17 cellular contexts compared by ENCODE assay signal in genomic region chr3:147384210-147385058, GRCh38. TPM values are rescaled to one million over a fixed set of nuclear protein-coding genes. Genes with fewer than 3 reads are reported as not detected.
DNase-seq lines count a peak whose midpoint lies in the region; ATAC-seq, FAIRE-seq and TF ChIP-seq lines count a peak whose summit lies in the region.
"Had no signal": no experiment of that assay in that cellular context is flagged by ENCODE, and none has a peak within 500 bp of the region (broad histone marks: within the 10 kb centered on the region; RNA-seq: fewer than 3 reads in every experiment).

No MANE protein-coding gene starts in this region.

- H2AFZ ChIP-seq in GM23338 = peak overlapping the region; percentile 65; the same call in 1 of the 2 replicates
- H2AFZ ChIP-seq in K562 (ENCODE audit: low read depth, low read length) = no peak overlapping the region

- TF ChIP-seq CTCF in AG10803 (conservative IDR thresholded peaks at IDR 0.05; ENCODE audit: low read length) (peak; percentile 15), GM23338 (conservative IDR thresholded peaks at IDR 0.05; ENCODE audit: low read depth in 2 of 2) (peak; percentile 79 to 85), K562 (IDR thresholded peaks at IDR 0.05 in 2 of 3, conservative IDR thresholded peaks at IDR 0.05 in 1 of 3; ENCODE audit: insufficient read depth in 2 of 3, low read depth in 1 of 3, low read length in 3 of 3) (peak; percentile 40 to 56 (median 41); a peak in 5 of 6 replicates)

- H3K4me2 ChIP-seq in GM23338 = peak overlapping the region; percentile 78
- no peak overlapping the region for H3K4me2 ChIP-seq in K562 (ENCODE audit: insufficient read depth, low read length)

- ATAC-seq in GM23338 (peak; percentile 64), K562 (peak; percentile 88), GM21367 (IDR thresholded peaks at IDR 0.05; ENCODE audit: unreplicated experiment) (no peak)
- ATAC-seq in activated naive CD8-positive, alpha-beta T cell treated with anti-CD3 and anti-CD28 coated beads, Interleukin-2, amount 50 U/mL, for 24 hours = no peak

- H3K27me3 Mint-ChIP-seq in GM23338 (ENCODE audit: insufficient read depth, low read depth, poor library complexity) = peaks cover 95% of the 10 kb centered on the region
- H3K27me3 Mint-ChIP-seq in activated naive CD8-positive, alpha-beta T cell treated with anti-CD3 and anti-CD28 coated beads, Interleukin-2, amount 50 U/mL, for 24 hours = peaks cover 94% of the 10 kb centered on the region

- TF ChIP-seq POLR2A in K562 (conservative IDR thresholded peaks at IDR 0.05) = no peak

- DNase-seq in AG10803 (ENCODE audit: low read depth) = no peak
- peak; percentile 91 for DNase-seq in GM23338 (ENCODE audit: low spot score)
- peak; percentile 28 to 61 (median 54) for DNase-seq in K562 (ENCODE audit: extremely low read depth in 1 of 4, low spot score in 3 of 4)
- DNase-seq in AML-193 (lab: John Stamatoyannopoulos, UW) = no peak
- DNase-seq in HT-29 (ENCODE audit: low spot score) = no peak
- no peak for DNase-seq in activated naive CD8-positive, alpha-beta T cell treated with anti-CD3 and anti-CD28 coated beads, Interleukin-2, amount 50 U/mL, for 24 hours
- DNase-seq: activated B cell treated with CpG ODN at 0.5 μM for 24 hours; activated T-cell treated with anti-CD3 and anti-CD28 coated beads, Interleukin-2, amount 50 U/mL, for 24 hours; upper lobe of left lung had no signal

- no peaks in the 10 kb centered on the region; the same call in 2 of the 3 replicates for H3K9me3 Mint-ChIP-seq in GM23338
- H3K9me3 Mint-ChIP-seq in activated naive CD8-positive, alpha-beta T cell treated with anti-CD3 and anti-CD28 coated beads, Interleukin-2, amount 50 U/mL, for 24 hours = peaks cover 7% of the 10 kb centered on the region
- H3K9me3 Mint-ChIP-seq: activated B cell treated with CpG ODN at 0.5 μM for 24 hours; activated T-cell treated with anti-CD3 and anti-CD28 coated beads, Interleukin-2, amount 50 U/mL, for 24 hours had no signal

- H3K4me1 Mint-ChIP-seq in GM23338 = peaks cover 84% of the 10 kb centered on the region
- no peaks in the 10 kb centered on the region for H3K4me1 Mint-ChIP-seq in activated naive CD8-positive, alpha-beta T cell treated with anti-CD3 and anti-CD28 coated beads, Interleukin-2, amount 50 U/mL, for 24 hours
- H3K4me1 Mint-ChIP-seq: activated B cell treated with CpG ODN at 0.5 μM for 24 hours had no signal

- intact Hi-C loops in K562 (cut with micrococcal nuclease) = loop anchor here (10.0 kb wide), 1 partner anchor 1560 kb away; no protein-coding TSS in a partner anchor

- H3K9me1 ChIP-seq in K562 (ENCODE audit: control insufficient read depth, insufficient read depth, low read length) = no peaks in the 10 kb centered on the region

- H3K79me2 ChIP-seq in GM23338 (replicated peaks; ENCODE audit: insufficient read depth) (no peaks in the 10 kb centered on the region), K562 (ENCODE audit: control insufficient read depth, insufficient read depth, low read length) (no peaks in the 10 kb centered on the region)

- H3K9ac ChIP-seq in K562 (ENCODE audit: insufficient read depth in 1 of 2, low read depth in 2 of 2, low read length in 2 of 2) (no peak overlapping the region), iPS-20b (ENCODE audit: low read depth, low read length) (no peak overlapping the region)

- H3K27me3 ChIP-seq in GM23338 (ENCODE audit: insufficient read depth) = peaks cover 100% of the 10 kb centered on the region
- peaks cover 0 to 26% of the 10 kb centered on the region in 2 experiments; a peak in 2 of 5 replicates for H3K27me3 ChIP-seq in K562 (ENCODE audit: control insufficient read depth in 2 of 2, insufficient read depth in 2 of 2, low read length in 2 of 2)
- peaks cover 100% of the 10 kb centered on the region for H3K27me3 ChIP-seq in iPS-20b (ENCODE audit: insufficient read depth, low read length)

- H3K4me3 ChIP-seq in AG10803 (ENCODE audit: low read length) = no peak overlapping the region
- H3K4me3 ChIP-seq in GM23338 = peak overlapping the region; percentile 49
- no peak overlapping the region for H3K4me3 ChIP-seq in K562
- H3K4me3 ChIP-seq in iPS-20b (ENCODE audit: low read length) = peak overlapping the region; percentile 48; the same call in 1 of the 2 replicates
- H3K4me3 ChIP-seq: SK-N-MC, upper lobe of left lung had no signal

- BruUV-seq in K562 (replicated peaks; lab: Mats Ljungman, UMichigan) = no TSS peak

- peak overlapping the region; percentile 57 for H3K4me3 Mint-ChIP-seq in GM23338
- H3K4me3 Mint-ChIP-seq in activated naive CD8-positive, alpha-beta T cell treated with anti-CD3 and anti-CD28 coated beads, Interleukin-2, amount 50 U/mL, for 24 hours = no peak overlapping the region
- H3K4me3 Mint-ChIP-seq: activated B cell treated with CpG ODN at 0.5 μM for 24 hours; activated T-cell treated with anti-CD3 and anti-CD28 coated beads, Interleukin-2, amount 50 U/mL, for 24 hours had no signal

- WGBS in K562 (ENCODE audit: insufficient coverage, low coverage, missing lambda C conversion rate) = 9% methylated on average over 27 of the region's 27 CpGs

- no peaks in the 10 kb centered on the region for H3K9me3 ChIP-seq in K562 (replicated peaks; ENCODE audit: control insufficient read depth, insufficient read depth, low read depth, low read length)
- no peaks in the 10 kb centered on the region for H3K9me3 ChIP-seq in iPS-20b (ENCODE audit: insufficient read depth, low read depth, low read length)
- H3K9me3 ChIP-seq: upper lobe of left lung had no signal

- H3K36me3 ChIP-seq in GM23338 (ENCODE audit: insufficient read depth) (no peaks in the 10 kb centered on the region), K562 (ENCODE audit: control insufficient read depth, insufficient read depth, low read length) (no peaks in the 10 kb centered on the region), iPS-20b (ENCODE audit: insufficient read depth, low read depth, low read length) (no peaks in the 10 kb centered on the region)
- H3K36me3 ChIP-seq: upper lobe of left lung had no signal

- no peaks in the 10 kb centered on the region for H3K9me2 ChIP-seq in GM23338 (ENCODE audit: insufficient read depth)

- no peak for FAIRE-seq in K562 (lab: Jason Lieb, UNC)
- FAIRE-seq: H54 had no signal

- TF ChIP-seq EP300 in K562 (IDR thresholded peaks at IDR 0.05; ENCODE audit: low read length) = no peak

- H3K4me1 ChIP-seq in GM23338 (ENCODE audit: insufficient read depth) (peaks cover 95% of the 10 kb centered on the region), K562 (replicated peaks in 1 of 2; ENCODE audit: control insufficient read depth in 2 of 2, insufficient read depth in 2 of 2, low read length in 2 of 2) (no peaks in the 10 kb centered on the region), iPS-20b (ENCODE audit: insufficient read depth, low read length) (peaks cover 40% of the 10 kb centered on the region; the same call in 1 of the 2 replicates)
- H3K4me1 ChIP-seq: upper lobe of left lung had no signal

- TF ChIP-seq RAD21 in K562 (CRISPR knock-in tag; conservative IDR thresholded peaks at IDR 0.05 in 1 of 2, IDR thresholded peaks at IDR 0.05 in 1 of 2) = peak in 1 of 2 experiments; percentile 32; a peak in 2 of 4 replicates

- H3K27ac ChIP-seq in GM23338 (ENCODE audit: low read depth) = no peak overlapping the region
- H3K27ac ChIP-seq in K562 (ENCODE audit: extremely low read depth, low read depth, low read length) = no peak overlapping the region
- no peak overlapping the region for H3K27ac ChIP-seq in iPS-20b (ENCODE audit: low read length)
- H3K27ac ChIP-seq: HL-60, SK-N-MC, upper lobe of left lung had no signal

- CTCF ChIA-PET in K562 (lab: Yijun Ruan, JAX; ENCODE audit: low intra/inter-chr PET ratio) = no interaction called here

- peaks cover 3% of the 10 kb centered on the region; the same call in 1 of the 2 replicates for H4K20me1 ChIP-seq in GM23338 (replicated peaks; ENCODE audit: insufficient read depth)
- no peaks in the 10 kb centered on the region for H4K20me1 ChIP-seq in K562 (replicated peaks; ENCODE audit: control insufficient read depth, insufficient read depth, low read length)

- H3K27ac Mint-ChIP-seq in GM23338 = no peak overlapping the region
- no peak overlapping the region for H3K27ac Mint-ChIP-seq in activated naive CD8-positive, alpha-beta T cell treated with anti-CD3 and anti-CD28 coated beads, Interleukin-2, amount 50 U/mL, for 24 hours
- H3K27ac Mint-ChIP-seq: activated B cell treated with CpG ODN at 0.5 μM for 24 hours; activated T-cell treated with anti-CD3 and anti-CD28 coated beads, Interleukin-2, amount 50 U/mL, for 24 hours had no signal

- in situ Hi-C loops in K562 (cut with MboI) = loop anchor here (25.0 kb wide), 1 partner anchor 1553 kb away; no protein-coding TSS in a partner anchor

- no peaks in the 10 kb centered on the region for H3K36me3 Mint-ChIP-seq in GM23338 (ENCODE audit: low read depth)
- peaks cover 2% of the 10 kb centered on the region for H3K36me3 Mint-ChIP-seq in activated naive CD8-positive, alpha-beta T cell treated with anti-CD3 and anti-CD28 coated beads, Interleukin-2, amount 50 U/mL, for 24 hours (ENCODE audit: low read depth)

- POLR2A ChIA-PET in K562 (lab: Yijun Ruan, JAX) = no interaction called here

- peaks cover 26% of the 10 kb centered on the region for H3F3A ChIP-seq in GM23338 (replicated peaks; ENCODE audit: low read depth)

RNA-seq across cellular contexts. Expression of gene ZIC4, which starts 21.9 kb away (rescaled TPM):
- total RNA-seq in GM23338 (2014; rRNA removed; shearing (Covaris generic)) = not detected in 2 replicates
- polyA plus RNA-seq in GM23338 (2016; fragmentation: Nextera tagmentation; extraction: Ambion mirVana) = 0.12 TPM in 1 of 2 replicates, not detected in the other
- total RNA-seq in K562 (2011; cell fraction: chromatin; rRNA removed; ENCODE audit: low replicate concordance) = not detected in 2 replicates
- not detected in 2 replicates for total RNA-seq in K562 (2011; cell fraction: nucleolus; rRNA removed)
- not detected in 2 replicates for total RNA-seq in K562 (2011; cell fraction: nucleoplasm; rRNA removed)
- not detected in 2 replicates for total RNA-seq in K562 (2014; rRNA removed)
- not detected in 2 replicates for total RNA-seq in K562 (2014; rRNA removed; fragmentation: Illumina TruSeq; extraction: Trizol)
- not detected in 2 replicates for total RNA-seq in K562 (2015; rRNA removed; fragmentation: Illumina TruSeq; extraction: Trizol)
- total RNA-seq in K562 (2021) = not detected in 2 replicates
- 0.01 TPM in 1 of 2 replicates, not detected in the other for polyA plus RNA-seq in K562 (2011; rRNA removed)
- not detected in 2 replicates for polyA plus RNA-seq in K562 (2011; cell fraction: cytosol; rRNA removed)
- 0.07 TPM in 1 of 2 replicates, not detected in the other for polyA plus RNA-seq in K562 (2011; cell fraction: nucleus; rRNA removed)
- polyA plus RNA-seq in K562 (2012) = 0.07 TPM in 1 of 2 replicates, not detected in the other
- not detected in 2 replicates for polyA plus RNA-seq in K562 (2014; fragmentation: Illumina TruSeq; extraction: Trizol)
- polyA plus RNA-seq in K562 (2014; fragmentation: Nextera tagmentation; extraction: Ambion mirVana) = not detected
- polyA plus RNA-seq in K562 (2014; rRNA removed) = not detected in 2 replicates
- not detected in 2 replicates for polyA minus RNA-seq in K562 (2011; rRNA and poly(A)+ RNA removed)
- not detected in 2 replicates for polyA minus RNA-seq in K562 (2011; cell fraction: cytosol; rRNA and poly(A)+ RNA removed)
- not detected in 2 replicates for polyA minus RNA-seq in K562 (2011; cell fraction: nucleus; rRNA and poly(A)+ RNA removed)
- total RNA-seq in HT-29 (2014; rRNA removed; shearing (Covaris generic)) = not detected in 2 replicates
- total RNA-seq: activated B cell treated with CpG ODN at 0.5 μM for 24 hours, dermis blood vessel endothelial cell, kidney epithelial cell, M059J, upper lobe of left lung had no signal

RNA-seq across cellular contexts. Expression of gene ZIC1, which starts 24.7 kb away (rescaled TPM):
- 0.19 and 0.21 TPM in 2 replicates for total RNA-seq in GM23338 (2014; rRNA removed; shearing (Covaris generic))
- polyA plus RNA-seq in GM23338 (2016; fragmentation: Nextera tagmentation; extraction: Ambion mirVana) (0.95 and 1.4 TPM in 2 replicates), K562 (2011; rRNA removed) (0.21 and 0.53 TPM in 2 replicates), K562 (2014; fragmentation: Illumina TruSeq; extraction: Trizol) (not detected in 2 replicates), K562 (2014; fragmentation: Nextera tagmentation; extraction: Ambion mirVana) (not detected), K562 (2014; rRNA removed) (not detected in 2 replicates)
- total RNA-seq in K562 (2011; cell fraction: chromatin; rRNA removed; ENCODE audit: low replicate concordance) = not detected in 2 replicates
- total RNA-seq in K562 (2011; cell fraction: nucleolus; rRNA removed) = not detected in 2 replicates
- 0.29 TPM in 1 of 2 replicates, not detected in the other for total RNA-seq in K562 (2011; cell fraction: nucleoplasm; rRNA removed)
- total RNA-seq in K562 (2014; rRNA removed) (not detected in 2 replicates), K562 (2014; rRNA removed; fragmentation: Illumina TruSeq; extraction: Trizol) (not detected in 2 replicates), K562 (2015; rRNA removed; fragmentation: Illumina TruSeq; extraction: Trizol) (not detected in 2 replicates), K562 (2021) (0.42 TPM in 1 of 2 replicates, not detected in the other)
- 0.83 and 1.3 TPM in 2 replicates for polyA plus RNA-seq in K562 (2011; cell fraction: cytosol; rRNA removed)
- 0.81 and 3.1 TPM in 2 replicates for polyA plus RNA-seq in K562 (2011; cell fraction: nucleus; rRNA removed)
- 0.22 and 0.28 TPM in 2 replicates for polyA plus RNA-seq in K562 (2012)
- polyA minus RNA-seq in K562 (2011; rRNA and poly(A)+ RNA removed) = not detected in 2 replicates
- polyA minus RNA-seq in K562 (2011; cell fraction: cytosol; rRNA and poly(A)+ RNA removed) = 1.8 TPM in 1 of 2 replicates, not detected in the other
- polyA minus RNA-seq in K562 (2011; cell fraction: nucleus; rRNA and poly(A)+ RNA removed) = 0.27 and 0.89 TPM in 2 replicates
- total RNA-seq in HT-29 (2014; rRNA removed; shearing (Covaris generic)) = not detected in 2 replicates
- total RNA-seq: activated B cell treated with CpG ODN at 0.5 μM for 24 hours, dermis blood vessel endothelial cell, kidney epithelial cell, upper lobe of left lung had no signal

Comparison
In these comparisons a context has a peak if more than half of its experiments do, and no peak if none do; other contexts are left out.
1. DNase-seq: peak in GM23338 (single experiment) and K562 (4 of 4); none in AG10803 (single experiment), AML-193 (0 of 2), HT-29 (single experiment) and activated naive CD8-positive, alpha-beta T cell treated with anti-CD3 and anti-CD28 coated beads, Interleukin-2, amount 50 U/mL, for 24 hours (single experiment).
2. H3K4me3 ChIP-seq: peak in GM23338 (single experiment) and iPS-20b (single experiment); none in AG10803 (single experiment) and K562 (single experiment).
3. CTCF ChIP-seq: peak in every context shown above with its lines; median percentile 82 in GM23338; 41 in K562; 15 in AG10803.
4. ATAC-seq: peak in GM23338 (single experiment) and K562 (single experiment); none in activated naive CD8-positive, alpha-beta T cell treated with anti-CD3 and anti-CD28 coated beads, Interleukin-2, amount 50 U/mL, for 24 hours (single experiment) and GM21367 (single experiment).